In the genomic region with DNA sequence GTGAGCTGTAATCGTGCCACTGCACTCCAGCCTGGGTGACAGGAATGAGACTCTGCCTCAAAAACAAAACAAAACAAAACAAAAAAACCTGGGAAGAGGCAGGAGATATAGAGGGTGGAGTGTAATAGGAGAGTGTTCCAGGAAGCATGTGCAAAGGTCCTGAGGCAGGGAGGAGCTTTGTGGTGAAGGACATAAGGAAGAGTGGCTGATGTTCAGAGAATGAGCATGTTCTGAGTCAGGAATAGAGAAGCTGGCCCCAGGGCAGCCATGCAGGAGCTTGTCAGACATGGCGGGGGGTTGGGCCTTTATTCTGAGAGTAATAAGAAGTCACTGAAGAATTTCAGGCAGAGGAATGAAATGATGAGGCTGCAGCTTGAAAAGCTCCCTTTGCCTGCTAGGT, we compare ENCODE assay signal across 20 cellular contexts.
"Had no signal": no experiment of that assay in that cellular context is flagged by ENCODE, and none has a peak within 500 bp of the region (broad histone marks: within the 10 kb centered on the region; RNA-seq: fewer than 3 reads in every experiment).

No MANE protein-coding gene starts in this region.

- H3K9me3 ChIP-seq: ovary had no signal

- H3K4me1 ChIP-seq: gastroesophageal sphincter, heart left ventricle, right lobe of liver, suprapubic skin had no signal

- H3K27me3 ChIP-seq: brain microvascular endothelial cell, heart left ventricle, ovary, right lobe of liver, suprapubic skin, transverse colon had no signal

- H3K27ac ChIP-seq: brain microvascular endothelial cell, coronary artery, gastroesophageal sphincter, heart left ventricle, ovary, right lobe of liver, suprapubic skin, transverse colon had no signal

- H3K4me3 ChIP-seq: coronary artery, gastroesophageal sphincter, heart left ventricle, mucosa of descending colon, ovary, right lobe of liver, suprapubic skin, transverse colon had no signal

- DNase-seq: activated CD4-positive, alpha-beta T cell treated with anti-CD3 and anti-CD28 coated beads for 36 hours; activated naive CD4-positive, alpha-beta T cell treated with anti-CD3 and anti-CD28 coated beads for 36 hours; activated naive CD8-positive, alpha-beta T cell treated with anti-CD3 and anti-CD28 coated beads, Interleukin-2, amount 50 U/mL, for 24 hours; activated T-cell treated with anti-CD3 and anti-CD28 coated beads, Interleukin-2, amount 50 U/mL, for 24 hours; aorta; brain microvascular endothelial cell; heart left ventricle; left ventricle myocardium superior; mucosa of descending colon; naive B cell; ovary; right lobe of liver; small intestine; stimulated activated CD4-positive, alpha-beta T cell treated with anti-CD3 and anti-CD28 coated beads, Interleukin-4, amount 100 ng/mL, for 1 hour; stimulated activated naive CD8-positive, alpha-beta T cell treated with anti-CD3 and anti-CD28 coated beads, Interleukin-15, amount 100 ng/mL, for 72 hours; T-helper 17 cell; transverse colon had no signal

- H3K36me3 ChIP-seq: brain microvascular endothelial cell, gastroesophageal sphincter, heart left ventricle, ovary, right lobe of liver, suprapubic skin, transverse colon had no signal
